20 cellular contexts compared by ENCODE assay signal in the genomic region with DNA sequence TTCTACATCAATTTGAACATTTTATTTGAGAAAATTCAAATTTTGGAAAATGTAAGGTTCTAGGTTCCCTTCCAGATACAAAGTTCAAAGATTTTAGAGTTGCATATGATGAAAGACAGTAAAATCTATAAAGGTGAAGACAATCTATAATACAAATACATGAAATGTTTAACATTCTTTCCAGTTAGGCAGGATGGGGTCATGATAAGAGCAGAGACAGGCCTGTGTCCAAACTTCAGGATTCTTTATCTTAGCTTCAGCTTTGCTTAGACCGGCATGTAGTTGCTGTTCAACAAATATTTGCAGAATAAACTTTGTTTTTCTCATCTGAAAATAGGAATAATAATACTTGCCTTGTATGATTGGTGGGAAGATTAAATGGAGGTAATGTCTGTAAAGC.
"Had no signal": no experiment of that assay in that cellular context is flagged by ENCODE, and none has a peak within 500 bp of the region (broad histone marks: within the 10 kb centered on the region; RNA-seq: fewer than 3 reads in every experiment).

No MANE protein-coding gene starts in this region.

- H3K4me3 Mint-ChIP-seq: naive thymus-derived CD4-positive, alpha-beta T cell; nephron progenitor cell; stimulated activated naive B cell treated with anti-CD40 and anti-IgM and Interleukin-4, amounts not matched to agents 10 μg/mL and 1 μg/mL and 100 μg/mL, for 72 hours; stimulated activated naive CD8-positive, alpha-beta T cell treated with anti-CD3 and anti-CD28 coated beads, Interleukin-15, amount 100 ng/mL, for 72 hours had no signal

- H3K27ac Mint-ChIP-seq: nephron progenitor cell; stimulated activated naive B cell treated with anti-CD40 and anti-IgM and Interleukin-4, amounts not matched to agents 10 μg/mL and 1 μg/mL and 100 μg/mL, for 72 hours; stimulated activated naive CD8-positive, alpha-beta T cell treated with anti-CD3 and anti-CD28 coated beads, Interleukin-15, amount 100 ng/mL, for 72 hours had no signal

- H3K9me3 Mint-ChIP-seq: stimulated activated naive B cell treated with anti-CD40 and anti-IgM and Interleukin-4, amounts not matched to agents 10 μg/mL and 1 μg/mL and 100 μg/mL, for 72 hours; stimulated activated naive CD8-positive, alpha-beta T cell treated with anti-CD3 and anti-CD28 coated beads, Interleukin-15, amount 100 ng/mL, for 72 hours had no signal

- ATAC-seq: esophagus mucosa; heart right ventricle; naive thymus-derived CD4-positive, alpha-beta T cell; psoas muscle; sciatic nerve; stimulated activated naive B cell treated with anti-CD40 and anti-IgM and Interleukin-4, amounts not matched to agents 10 μg/mL and 1 μg/mL and 100 μg/mL, for 72 hours; stimulated activated naive CD8-positive, alpha-beta T cell treated with anti-CD3 and anti-CD28 coated beads, Interleukin-15, amount 100 ng/mL, for 72 hours had no signal

- H3K36me3 Mint-ChIP-seq: naive thymus-derived CD4-positive, alpha-beta T cell had no signal

- H3K27me3 Mint-ChIP-seq: stimulated activated naive B cell treated with anti-CD40 and anti-IgM and Interleukin-4, amounts not matched to agents 10 μg/mL and 1 μg/mL and 100 μg/mL, for 72 hours; stimulated activated naive CD8-positive, alpha-beta T cell treated with anti-CD3 and anti-CD28 coated beads, Interleukin-15, amount 100 ng/mL, for 72 hours had no signal

- H3K27ac ChIP-seq: dorsolateral prefrontal cortex, heart right ventricle, neutrophil, psoas muscle, testis, transverse colon had no signal

- H3K4me1 ChIP-seq: heart right ventricle, psoas muscle, testis, transverse colon had no signal

- H3K9me3 ChIP-seq: heart right ventricle, neutrophil, psoas muscle, testis, transverse colon had no signal

- H3K4me1 Mint-ChIP-seq: nephron progenitor cell had no signal

- H3K36me3 ChIP-seq: heart right ventricle, neutrophil, transverse colon had no signal

- H3K27me3 ChIP-seq: testis, transverse colon had no signal

- DNase-seq: cortex of kidney; dorsolateral prefrontal cortex; effector CD8-positive, alpha-beta T cell; heart right ventricle; hypothalamus; kidney glomerular epithelial cell; mesendoderm; naive thymus-derived CD4-positive, alpha-beta T cell; nephron progenitor cell; psoas muscle; retina; stimulated activated CD4-positive, alpha-beta T cell treated with anti-CD3 and anti-CD28 coated beads, Interleukin-2, amount 100 ng/mL, for 24 hours; stimulated activated CD4-positive, alpha-beta T cell treated with anti-CD3 and anti-CD28 coated beads, Interleukin-4, amount 100 ng/mL, for 4 hours; stimulated activated naive B cell treated with anti-CD40 and anti-IgM and Interleukin-4, amounts not matched to agents 10 μg/mL and 1 μg/mL and 100 μg/mL, for 72 hours; stimulated activated naive CD8-positive, alpha-beta T cell treated with anti-CD3 and anti-CD28 coated beads, Interleukin-15, amount 100 ng/mL, for 72 hours; testis; transverse colon had no signal

- H3K4me3 ChIP-seq: dorsolateral prefrontal cortex, heart right ventricle, psoas muscle, testis, transverse colon had no signal
